ENCODE assay signal across 8 cellular contexts in genomic region chr12:49828143-49829091, GRCh38. TPM values are rescaled to one million over a fixed set of nuclear protein-coding genes. Genes with fewer than 3 reads are reported as not detected.
DNase-seq lines count a peak whose midpoint lies in the region; ATAC-seq, FAIRE-seq and TF ChIP-seq lines count a peak whose summit lies in the region.

A gene with protein sequence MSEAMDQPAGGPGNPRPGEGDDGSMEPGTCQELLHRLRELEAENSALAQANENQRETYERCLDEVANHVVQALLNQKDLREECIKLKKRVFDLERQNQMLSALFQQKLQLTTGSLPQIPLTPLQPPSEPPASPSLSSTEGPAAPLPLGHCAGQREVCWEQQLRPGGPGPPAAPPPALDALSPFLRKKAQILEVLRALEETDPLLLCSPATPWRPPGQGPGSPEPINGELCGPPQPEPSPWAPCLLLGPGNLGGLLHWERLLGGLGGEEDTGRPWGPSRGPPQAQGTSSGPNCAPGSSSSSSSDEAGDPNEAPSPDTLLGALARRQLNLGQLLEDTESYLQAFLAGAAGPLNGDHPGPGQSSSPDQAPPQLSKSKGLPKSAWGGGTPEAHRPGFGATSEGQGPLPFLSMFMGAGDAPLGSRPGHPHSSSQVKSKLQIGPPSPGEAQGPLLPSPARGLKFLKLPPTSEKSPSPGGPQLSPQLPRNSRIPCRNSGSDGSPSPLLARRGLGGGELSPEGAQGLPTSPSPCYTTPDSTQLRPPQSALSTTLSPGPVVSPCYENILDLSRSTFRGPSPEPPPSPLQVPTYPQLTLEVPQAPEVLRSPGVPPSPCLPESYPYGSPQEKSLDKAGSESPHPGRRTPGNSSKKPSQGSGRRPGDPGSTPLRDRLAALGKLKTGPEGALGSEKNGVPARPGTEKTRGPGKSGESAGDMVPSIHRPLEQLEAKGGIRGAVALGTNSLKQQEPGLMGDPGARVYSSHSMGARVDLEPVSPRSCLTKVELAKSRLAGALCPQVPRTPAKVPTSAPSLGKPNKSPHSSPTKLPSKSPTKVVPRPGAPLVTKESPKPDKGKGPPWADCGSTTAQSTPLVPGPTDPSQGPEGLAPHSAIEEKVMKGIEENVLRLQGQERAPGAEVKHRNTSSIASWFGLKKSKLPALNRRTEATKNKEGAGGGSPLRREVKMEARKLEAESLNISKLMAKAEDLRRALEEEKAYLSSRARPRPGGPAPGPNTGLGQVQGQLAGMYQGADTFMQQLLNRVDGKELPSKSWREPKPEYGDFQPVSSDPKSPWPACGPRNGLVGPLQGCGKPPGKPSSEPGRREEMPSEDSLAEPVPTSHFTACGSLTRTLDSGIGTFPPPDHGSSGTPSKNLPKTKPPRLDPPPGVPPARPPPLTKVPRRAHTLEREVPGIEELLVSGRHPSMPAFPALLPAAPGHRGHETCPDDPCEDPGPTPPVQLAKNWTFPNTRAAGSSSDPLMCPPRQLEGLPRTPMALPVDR (N-terminal part only) (minus strand): TSS chr12:49828413. CDS start chr12:49804044, 24,369 bp downstream.

- peak within 1 kb of the TSS; percentile 92 for H3K4me2 ChIP-seq in neural cell (ENCODE audit: low read length)

- peak within 1 kb of the TSS; percentile 88 for H2AFZ ChIP-seq in neural cell (ENCODE audit: low read depth, low read length)

- peak; percentile 35 for TF ChIP-seq POLR2A in H54 (IDR thresholded peaks at IDR 0.05; ENCODE audit: low read depth, low read length)
- peak; percentile 53 for TF ChIP-seq POLR2A in Raji (IDR thresholded peaks at IDR 0.05; ENCODE audit: insufficient read depth, low read depth, low read length)

- no peak for TF ChIP-seq RAD21 in neural cell (conservative IDR thresholded peaks at IDR 0.05)

- peaks cover 56% of the 10 kb centered on the region for H3K4me1 Mint-ChIP-seq in stimulated activated naive CD8-positive, alpha-beta T cell treated with anti-CD3 and anti-CD28 coated beads, Interleukin-15, amount 100 ng/mL, for 72 hours

- FAIRE-seq in H54 (lab: Jason Lieb, UNC), result peak; percentile 6

- peaks cover 32% of the 10 kb centered on the region for H3K79me2 ChIP-seq in neural cell (replicated peaks; ENCODE audit: insufficient read depth, low read length)

- no peaks in the 10 kb centered on the region for H3F3A ChIP-seq in neural cell (ENCODE audit: insufficient read depth, low read length, poor library complexity, severe bottlenecking)

- H3K9me3 Mint-ChIP-seq in stimulated activated naive CD8-positive, alpha-beta T cell treated with anti-CD3 and anti-CD28 coated beads, Interleukin-15, amount 100 ng/mL, for 72 hours, result no peaks in the 10 kb centered on the region

- TF ChIP-seq CTCF in fibroblast of the aortic adventitia (IDR thresholded peaks at IDR 0.05; ENCODE audit: insufficient read depth, low read length) (no peak), neural cell (IDR thresholded peaks at IDR 0.05; ENCODE audit: poor library complexity, severe bottlenecking) (no peak)

- H3K9me2 ChIP-seq in neural cell (ENCODE audit: insufficient read depth, low read length), result no peaks in the 10 kb centered on the region

- H3K9me3 ChIP-seq in neural cell (ENCODE audit: low read length), result no peaks in the 10 kb centered on the region

- TF ChIP-seq EP300 in neural cell (conservative IDR thresholded peaks at IDR 0.05; ENCODE audit: poor library complexity, severe bottlenecking), result no peak

- H3K4me3 ChIP-seq in fibroblast of the aortic adventitia (ENCODE audit: low read depth, low read length) (peak within 1 kb of the TSS; percentile 90), neural cell (ENCODE audit: low read length) (peak within 1 kb of the TSS; percentile 95)

- peak within 1 kb of the TSS; percentile 90 to 94 for H3K4me3 Mint-ChIP-seq in stimulated activated naive CD8-positive, alpha-beta T cell treated with anti-CD3 and anti-CD28 coated beads, Interleukin-15, amount 100 ng/mL, for 72 hours

- no peaks in the 10 kb centered on the region for H4K20me1 ChIP-seq in neural cell (ENCODE audit: insufficient read depth)

- DNase-seq in EL, result peak; percentile 97
- peak; percentile 89 for DNase-seq in H54 (ENCODE audit: insufficient read length, low spot score)
- peak; percentile 93 for DNase-seq in M059J (ENCODE audit: low read depth)
- peak; percentile 94 for DNase-seq in activated gamma-delta T cell (lab: John Stamatoyannopoulos, UW)
- DNase-seq in fibroblast of the aortic adventitia (ENCODE audit: low read depth), result peak; percentile 96
- DNase-seq in stimulated activated naive CD8-positive, alpha-beta T cell treated with anti-CD3 and anti-CD28 coated beads, Interleukin-15, amount 100 ng/mL, for 72 hours, result peak; percentile 92 to 94

- H3K9ac ChIP-seq in neural cell (ENCODE audit: low read length), result peak within 1 kb of the TSS; percentile 90

- H3K27me3 Mint-ChIP-seq in stimulated activated naive CD8-positive, alpha-beta T cell treated with anti-CD3 and anti-CD28 coated beads, Interleukin-15, amount 100 ng/mL, for 72 hours, result no peaks in the 10 kb centered on the region

- peak within 1 kb of the TSS; percentile 82 for H3K27ac ChIP-seq in neural cell (ENCODE audit: low read length)

- H3K36me3 ChIP-seq in neural cell (ENCODE audit: insufficient read depth, low read length), result no peaks in the 10 kb centered on the region

- peak within 1 kb of the TSS; percentile 37 to 85 for H3K27ac Mint-ChIP-seq in stimulated activated naive CD8-positive, alpha-beta T cell treated with anti-CD3 and anti-CD28 coated beads, Interleukin-15, amount 100 ng/mL, for 72 hours

- peak; percentile 96 for ATAC-seq in stimulated activated naive CD8-positive, alpha-beta T cell treated with anti-CD3 and anti-CD28 coated beads, Interleukin-15, amount 100 ng/mL, for 72 hours

- no peaks in the 10 kb centered on the region for H3K27me3 ChIP-seq in neural cell (ENCODE audit: insufficient read depth, low read depth, low read length)

TF ChIP-seq in neural cell, 6 proteins besides CTCF, POLR2A, EP300 and RAD21:
- no peak for TF ChIP-seq SMC3 (conservative IDR thresholded peaks at IDR 0.05; ENCODE audit: poor library complexity)
- TF ChIP-seq MXI1 (conservative IDR thresholded peaks at IDR 0.05; ENCODE audit: poor library complexity, severe bottlenecking), result peak; percentile 98
- TF ChIP-seq POLR2AphosphoS5 (IDR thresholded peaks at IDR 0.05), result peak; percentile 72
- TF ChIP-seq, protein P1, sequence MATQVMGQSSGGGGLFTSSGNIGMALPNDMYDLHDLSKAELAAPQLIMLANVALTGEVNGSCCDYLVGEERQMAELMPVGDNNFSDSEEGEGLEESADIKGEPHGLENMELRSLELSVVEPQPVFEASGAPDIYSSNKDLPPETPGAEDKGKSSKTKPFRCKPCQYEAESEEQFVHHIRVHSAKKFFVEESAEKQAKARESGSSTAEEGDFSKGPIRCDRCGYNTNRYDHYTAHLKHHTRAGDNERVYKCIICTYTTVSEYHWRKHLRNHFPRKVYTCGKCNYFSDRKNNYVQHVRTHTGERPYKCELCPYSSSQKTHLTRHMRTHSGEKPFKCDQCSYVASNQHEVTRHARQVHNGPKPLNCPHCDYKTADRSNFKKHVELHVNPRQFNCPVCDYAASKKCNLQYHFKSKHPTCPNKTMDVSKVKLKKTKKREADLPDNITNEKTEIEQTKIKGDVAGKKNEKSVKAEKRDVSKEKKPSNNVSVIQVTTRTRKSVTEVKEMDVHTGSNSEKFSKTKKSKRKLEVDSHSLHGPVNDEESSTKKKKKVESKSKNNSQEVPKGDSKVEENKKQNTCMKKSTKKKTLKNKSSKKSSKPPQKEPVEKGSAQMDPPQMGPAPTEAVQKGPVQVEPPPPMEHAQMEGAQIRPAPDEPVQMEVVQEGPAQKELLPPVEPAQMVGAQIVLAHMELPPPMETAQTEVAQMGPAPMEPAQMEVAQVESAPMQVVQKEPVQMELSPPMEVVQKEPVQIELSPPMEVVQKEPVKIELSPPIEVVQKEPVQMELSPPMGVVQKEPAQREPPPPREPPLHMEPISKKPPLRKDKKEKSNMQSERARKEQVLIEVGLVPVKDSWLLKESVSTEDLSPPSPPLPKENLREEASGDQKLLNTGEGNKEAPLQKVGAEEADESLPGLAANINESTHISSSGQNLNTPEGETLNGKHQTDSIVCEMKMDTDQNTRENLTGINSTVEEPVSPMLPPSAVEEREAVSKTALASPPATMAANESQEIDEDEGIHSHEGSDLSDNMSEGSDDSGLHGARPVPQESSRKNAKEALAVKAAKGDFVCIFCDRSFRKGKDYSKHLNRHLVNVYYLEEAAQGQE (IDR thresholded peaks at IDR 0.05; ENCODE audit: borderline replicate concordance), result peak; percentile 68
- TF ChIP-seq TAF1 (IDR thresholded peaks at IDR 0.05; ENCODE audit: low read depth), result no peak
- TF ChIP-seq EZH2 (IDR thresholded peaks at IDR 0.05; ENCODE audit: borderline replicate concordance, insufficient read depth, low read length, poor library complexity, severe bottlenecking), result no peak

RNA-seq across cellular contexts. Expression of the gene that starts here (rescaled TPM):
- 9.0 and 17.6 TPM in 2 replicates for total RNA-seq in M059J (2014; rRNA removed; shearing (Covaris generic))
- 21.6 and 27.9 TPM in 2 replicates for total RNA-seq in fibroblast of the aortic adventitia (ENCODE audit: low replicate concordance)
- polyA plus RNA-seq in neural cell, result 6.2 and 6.5 TPM in 2 replicates
- 25.2 and 27.0 TPM in 2 replicates for polyA minus RNA-seq in neural cell

Comparison
In these comparisons a context has a peak if more than half of its experiments do, and no peak if none do; other contexts are left out.
1. Peak in every context shown above with its lines: DNase-seq, ATAC-seq, H3K4me3 ChIP-seq and H3K27ac ChIP-seq.